12 cellular contexts compared by ENCODE assay signal in genomic region chr16:2019919-2020831, GRCh38. TPM values are rescaled to one million over a fixed set of nuclear protein-coding genes. Genes with fewer than 3 reads are reported as not detected.
DNase-seq lines count a peak whose midpoint lies in the region; ATAC-seq and TF ChIP-seq lines count a peak whose summit lies in the region.
"Had no signal": no experiment of that assay in that cellular context is flagged by ENCODE, and none has a peak within 500 bp of the region (broad histone marks: within the 10 kb centered on the region; RNA-seq: fewer than 3 reads in every experiment).

No MANE protein-coding gene starts in this region.

- peak overlapping the region; percentile 37 for H3K4me3 ChIP-seq in skeletal muscle cell (ENCODE audit: low read depth, low read length)
- H3K4me3 ChIP-seq in uterus, result no peak overlapping the region
- H3K4me3 ChIP-seq: mucosa of descending colon, SJSA1 had no signal

- no peaks in the 10 kb centered on the region for H3K9me3 ChIP-seq in uterus
- H3K9me3 ChIP-seq: mucosa of descending colon, SJSA1 had no signal

- DNase-seq in NCI-H748 (lab: John Stamatoyannopoulos, UW; ENCODE audit: unreplicated experiment), result peak; percentile 26
- no peak for DNase-seq in NCI-H748 treated with DMSO at 0.1 percent for 48 hours (lab: John Stamatoyannopoulos, UW)
- DNase-seq in RPMI8226, result peak; percentile 54
- DNase-seq in epidermal melanocyte (ENCODE audit: insufficient read length, low spot score), result peak; percentile 14
- DNase-seq in skeletal muscle cell (ENCODE audit: low read depth), result no peak
- no peak for DNase-seq in activated CD4-positive, alpha-beta T cell treated with anti-CD3 and anti-CD28 coated beads for 48 hours
- DNase-seq in uterus, result no peak
- DNase-seq: caudate nucleus had no signal

- TF ChIP-seq CTCF in uterus (IDR thresholded peaks at IDR 0.05), result no peak

- no peak overlapping the region for H3K27ac ChIP-seq in uterus
- H3K27ac ChIP-seq: SJSA1 had no signal

- no peak for TF ChIP-seq POLR2A in uterus (IDR thresholded peaks at IDR 0.05)

- intact Hi-C loops in uterus (cut with DNase I; ENCODE audit: low total_unique reads), result loop anchor here (5.0 kb wide), 1 partner anchor 122 kb away; no protein-coding TSS in a partner anchor

- H3K27me3 ChIP-seq in uterus, result peaks cover 0 to 9% of the 10 kb centered on the region in 2 donors

- peaks cover 0 to 13% of the 10 kb centered on the region in 2 donors for H3K4me1 ChIP-seq in uterus

- ATAC-seq in GM19351 (IDR thresholded peaks at IDR 0.05; ENCODE audit: unreplicated experiment), result no peak
- ATAC-seq: mucosa of descending colon had no signal

- H3K36me3 ChIP-seq in uterus, result no peaks in the 10 kb centered on the region
- H3K36me3 ChIP-seq: SJSA1 had no signal

RNA-seq across cellular contexts. Expression of gene NPW, which starts 0.6 kb away (rescaled TPM):
- 1 to 10 TPM in 1 of 4 donors, not detected in 3; 1.5 TPM for total RNA-seq in uterus
- total RNA-seq: frontal cortex, SJSA1 had no signal

RNA-seq across cellular contexts. Expression of gene NHERF2, which starts 6.5 kb away (rescaled TPM):
- 10 to 100 TPM; 10.3 to 97.1 (median 33.1) TPM for total RNA-seq in uterus

RNA-seq across cellular contexts. Expression of gene ZNF598, which starts 10.6 kb away (rescaled TPM):
- 10 to 100 TPM; 16.9 to 50.0 (median 34.6) TPM for total RNA-seq in uterus

RNA-seq across cellular contexts. Expression of gene NTHL1, which starts 27.5 kb away (rescaled TPM):
- total RNA-seq in uterus, result 10 to 100 TPM; 18.8 to 58.4 (median 27.6) TPM

RNA-seq across cellular contexts. Expression of gene TSC2, which starts 27.6 kb away (rescaled TPM):
- total RNA-seq in uterus, result 100 to 1,000 TPM in 2 of 4 donors, 10 to 100 TPM in 2; 53.8 to 347 (median 131) TPM

Comparison
In these comparisons a context has a peak if more than half of its experiments do, and no peak if none do; other contexts are left out.
1. DNase-seq: peak in NCI-H748 (single experiment), RPMI8226 (single experiment) and epidermal melanocyte (single experiment); none in NCI-H748 treated with DMSO at 0.1 percent for 48 hours (single experiment), skeletal muscle cell (single experiment), activated CD4-positive, alpha-beta T cell treated with anti-CD3 and anti-CD28 coated beads for 48 hours (single experiment) and uterus (0 of 2).